In the genomic region with DNA sequence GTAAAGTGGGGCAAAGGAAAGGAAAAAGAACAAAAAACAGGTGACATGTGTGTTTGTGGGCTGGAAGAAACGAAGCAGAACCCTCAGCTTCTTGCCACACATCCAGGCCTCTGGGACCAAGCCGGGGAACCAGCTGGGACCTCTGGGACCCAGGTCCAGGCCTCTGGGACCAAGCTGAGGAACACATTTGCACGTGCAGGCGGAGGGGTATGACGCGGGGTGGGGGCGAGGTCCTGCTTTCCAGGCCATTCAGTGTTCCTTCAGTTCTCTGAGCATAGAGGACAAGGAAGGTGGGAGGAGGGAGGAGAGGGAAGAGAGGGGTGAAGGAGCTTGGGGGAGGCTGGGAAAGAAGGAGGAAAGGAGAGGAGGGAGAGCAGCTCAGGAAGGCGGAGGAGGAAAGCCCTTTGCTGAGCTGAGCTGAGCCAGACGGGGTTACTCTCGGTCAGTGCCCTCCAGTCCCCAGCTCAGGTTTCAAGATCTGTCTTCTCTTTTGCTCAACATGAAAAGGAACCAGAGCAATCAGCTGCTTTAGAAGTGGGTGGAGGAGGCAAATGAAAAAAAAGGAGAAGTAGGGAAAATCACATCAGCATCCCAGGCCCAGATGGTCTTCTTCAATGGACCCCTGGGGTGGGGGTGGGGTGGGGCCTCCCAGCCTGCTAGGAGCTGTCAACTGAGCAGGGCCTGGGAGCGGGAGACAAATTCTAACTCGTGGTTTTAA, we compare ENCODE assay signal across 8 cellular contexts. TPM values are rescaled to one million over a fixed set of nuclear protein-coding genes. Genes with fewer than 3 reads are reported as not detected.
DNase-seq lines count a peak whose midpoint lies in the region; TF ChIP-seq lines count a peak whose summit lies in the region.

No MANE protein-coding gene starts in this region.

- 44 to 50% methylated on average over 10 to 12 of the region's 12 CpGs for WGBS in GM23248 (ENCODE audit: low coverage in 1 of 2, low lambda C conversion rate in 2 of 2, missing lambda C conversion rate in 2 of 2), 2 experiments
- 12 to 16% (median 14%) methylated on average over 12 of the region's 12 CpGs for WGBS in ovary, 3 donors

- H2AFZ ChIP-seq in GM23248, result no peak overlapping the region

- intact Hi-C loops in ovary (cut with DNase I), result loop anchor here in 3 of 4 donors (2.0 to 10.0 kb wide), 4 partner anchors 56 to 376 kb away; a partner anchor contains a TSS

- peak overlapping the region; percentile 33; the same call in 1 of the 2 replicates for H3K9ac ChIP-seq in GM23248

- no peak overlapping the region for H3K4me3 ChIP-seq in GM23248
- H3K4me3 ChIP-seq in foreskin fibroblast (ENCODE audit: low read depth in 1 of 2, low read length in 2 of 2), result no peak overlapping the region
- H3K4me3 ChIP-seq in ovary, result no peak overlapping the region

- H3K27me3 ChIP-seq in GM23248 (replicated peaks; ENCODE audit: insufficient read depth), result no peaks in the 10 kb centered on the region
- H3K27me3 ChIP-seq in ovary, result no peaks in the 10 kb centered on the region

- no peaks in the 10 kb centered on the region for H3K9me2 ChIP-seq in GM23248 (ENCODE audit: insufficient read depth)

- no peak for TF ChIP-seq CTCF in foreskin fibroblast (IDR thresholded peaks at IDR 0.05; ENCODE audit: low read depth, low read length)
- TF ChIP-seq CTCF in ovary (IDR thresholded peaks at IDR 0.05), result no peak

- TF ChIP-seq EP300 in Ishikawa (IDR thresholded peaks at IDR 0.05; ENCODE audit: borderline replicate concordance) (no peak), ovary (IDR thresholded peaks at IDR 0.05) (no peak)

- H3K4me2 ChIP-seq in GM23248 (ENCODE audit: unreplicated experiment), result peak overlapping the region; percentile 39

- DNase-seq in G401 (ENCODE audit: low spot score) (peak; percentile 14), GM23248 (peak; percentile 88), SKM-1 treated with dmso at 0.1 percent for 144 hours (lab: John Stamatoyannopoulos, UW; ENCODE audit: unreplicated experiment) (peak; percentile 77), foreskin fibroblast (peak; percentile 87 to 94), ovary (peak; percentile 77 to 84 (median 81)), mesenteric fat pad (ENCODE audit: low spot score) (no peak), T1000 (lab: John Stamatoyannopoulos, UW) (no peak)

- TF ChIP-seq POLR2A in ovary (IDR thresholded peaks at IDR 0.05), result no peak

- H4K20me1 ChIP-seq in GM23248 (ENCODE audit: insufficient read depth), result no peaks in the 10 kb centered on the region

- no peaks in the 10 kb centered on the region for H3K79me2 ChIP-seq in GM23248 (ENCODE audit: insufficient read depth)

- H3F3A ChIP-seq in GM23248 (ENCODE audit: insufficient read depth), result peaks cover 47% of the 10 kb centered on the region

- in situ Hi-C loops in G401 (cut with HindIII; ENCODE audit: low sequenced_read_pairs) (no loop called here), GM23248 (cut with MboI) (loop anchor here (10.0 kb wide), 1 partner anchor 546 kb away; no protein-coding TSS in a partner anchor)

- peaks cover 62% of the 10 kb centered on the region for H3K4me1 ChIP-seq in GM23248 (ENCODE audit: insufficient read depth)
- H3K4me1 ChIP-seq in ovary (ENCODE audit: insufficient read depth), result peaks cover 35% of the 10 kb centered on the region

- no peaks in the 10 kb centered on the region for H3K36me3 ChIP-seq in GM23248 (ENCODE audit: low read depth)
- no peaks in the 10 kb centered on the region for H3K36me3 ChIP-seq in ovary

- no peaks in the 10 kb centered on the region for H3K9me3 ChIP-seq in GM23248 (ENCODE audit: low read depth)
- no peaks in the 10 kb centered on the region for H3K9me3 ChIP-seq in ovary

- TF ChIP-seq RAD21 in Ishikawa (IDR thresholded peaks at IDR 0.05; ENCODE audit: low read depth), result no peak

- H3K27ac ChIP-seq in GM23248 (peak overlapping the region; percentile 12; the same call in 1 of the 2 replicates), ovary (peak overlapping the region; percentile 15 to 73)

TF ChIP-seq in Ishikawa, 13 proteins besides CTCF, POLR2A, EP300 and RAD21:
- TF ChIP-seq NFIC (IDR thresholded peaks at IDR 0.05) (no peak), TEAD4 (IDR thresholded peaks at IDR 0.05) (no peak), EGR1 (IDR thresholded peaks at IDR 0.05) (0 out of 2 replicates have a peak, but pooled peaks have one; percentile 43), YY1 (IDR thresholded peaks at IDR 0.05; ENCODE audit: low read depth) (no peak), ZBTB7A (IDR thresholded peaks at IDR 0.05; ENCODE audit: low read depth) (no peak), TCF12 (IDR thresholded peaks at IDR 0.05; ENCODE audit: low read depth) (0 out of 2 replicates have a peak, but pooled peaks have one; percentile 14)
- TF ChIP-seq, protein P1, sequence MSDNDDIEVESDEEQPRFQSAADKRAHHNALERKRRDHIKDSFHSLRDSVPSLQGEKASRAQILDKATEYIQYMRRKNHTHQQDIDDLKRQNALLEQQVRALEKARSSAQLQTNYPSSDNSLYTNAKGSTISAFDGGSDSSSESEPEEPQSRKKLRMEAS (IDR thresholded peaks at IDR 0.05), result 0 out of 2 replicates have a peak, but pooled peaks have one; percentile 25
- TF ChIP-seq, protein P2, sequence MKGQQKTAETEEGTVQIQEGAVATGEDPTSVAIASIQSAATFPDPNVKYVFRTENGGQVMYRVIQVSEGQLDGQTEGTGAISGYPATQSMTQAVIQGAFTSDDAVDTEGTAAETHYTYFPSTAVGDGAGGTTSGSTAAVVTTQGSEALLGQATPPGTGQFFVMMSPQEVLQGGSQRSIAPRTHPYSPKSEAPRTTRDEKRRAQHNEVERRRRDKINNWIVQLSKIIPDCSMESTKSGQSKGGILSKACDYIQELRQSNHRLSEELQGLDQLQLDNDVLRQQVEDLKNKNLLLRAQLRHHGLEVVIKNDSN (IDR thresholded peaks at IDR 0.05), result no peak

RNA-seq across cellular contexts. Expression of a gene that starts 59.1 kb away (rescaled TPM):
- total RNA-seq in G401 (2014; rRNA removed; shearing (Covaris generic)), result 8.2 and 13.7 TPM in 2 replicates
- total RNA-seq in GM23248 (2014; rRNA removed; shearing (Covaris generic)), result 15.9 and 20.7 TPM in 2 replicates
- polyA plus RNA-seq in GM23248 (2016; fragmentation: Nextera tagmentation; extraction: Ambion mirVana) (6.8 and 7.1 TPM in 2 replicates), ovary (10 to 100 TPM in 1 of 2 donors, 1 to 10 TPM in 1; 7.4 to 12.9 TPM)
- total RNA-seq in ovary (10 to 100 TPM in 6 of 7 donors, 1 to 10 TPM in 1; 7.9 to 24.5 (median 19.4) TPM), mesenteric fat pad (162 TPM)

Comparison
In these comparisons a context has a peak if more than half of its experiments do, and no peak if none do; other contexts are left out.
1. DNase-seq: peak in G401 (single experiment), GM23248 (single experiment), SKM-1 treated with dmso at 0.1 percent for 144 hours (single experiment), foreskin fibroblast (2 of 2) and ovary (5 of 5); none in mesenteric fat pad (single experiment) and T1000 (single experiment).